1 cellular context compared by ENCODE assay signal in the genomic region with DNA sequence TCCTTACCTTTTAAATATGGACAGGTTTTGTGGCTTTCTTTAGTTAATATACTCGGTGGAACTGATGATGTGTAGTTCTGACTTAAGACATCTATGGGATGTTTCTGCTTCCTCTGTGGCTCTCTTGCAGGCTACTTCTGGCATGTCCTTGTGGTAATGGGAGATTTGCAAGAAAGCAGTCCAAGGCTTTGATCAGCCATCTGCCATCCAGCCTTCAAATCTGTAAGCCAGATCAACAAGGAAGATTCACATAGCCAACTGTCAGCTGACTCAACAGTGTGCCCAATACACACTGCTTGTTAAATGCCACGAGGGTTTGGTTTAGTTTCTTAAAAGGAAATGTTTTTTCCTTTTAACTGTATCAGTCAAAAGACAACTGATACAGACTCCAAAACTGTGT.
TF ChIP-seq lines count a peak whose summit lies in the region.

No MANE protein-coding gene starts in this region.

TF ChIP-seq in SK-N-SH, 30 proteins besides CTCF, POLR2A, EP300 and RAD21 (continued from another document):
- TF ChIP-seq, protein P1, sequence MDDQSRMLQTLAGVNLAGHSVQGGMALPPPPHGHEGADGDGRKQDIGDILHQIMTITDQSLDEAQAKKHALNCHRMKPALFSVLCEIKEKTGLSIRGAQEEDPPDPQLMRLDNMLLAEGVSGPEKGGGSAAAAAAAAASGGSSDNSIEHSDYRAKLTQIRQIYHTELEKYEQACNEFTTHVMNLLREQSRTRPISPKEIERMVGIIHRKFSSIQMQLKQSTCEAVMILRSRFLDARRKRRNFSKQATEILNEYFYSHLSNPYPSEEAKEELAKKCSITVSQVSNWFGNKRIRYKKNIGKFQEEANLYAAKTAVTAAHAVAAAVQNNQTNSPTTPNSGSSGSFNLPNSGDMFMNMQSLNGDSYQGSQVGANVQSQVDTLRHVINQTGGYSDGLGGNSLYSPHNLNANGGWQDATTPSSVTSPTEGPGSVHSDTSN (IDR thresholded peaks at IDR 0.05): no peak
- TF ChIP-seq RFX5 (IDR thresholded peaks at IDR 0.05; ENCODE audit: low read length) (no peak), POLR2AphosphoS5 (IDR thresholded peaks at IDR 0.05; ENCODE audit: low read depth, low read length) (no peak), RXRA (IDR thresholded peaks at IDR 0.05; ENCODE audit: borderline replicate concordance, low read depth) (no peak), NRF1 (IDR thresholded peaks at IDR 0.05; ENCODE audit: low read depth, low read length) (no peak), JUND (IDR thresholded peaks at IDR 0.05) (no peak), TEAD4 (IDR thresholded peaks at IDR 0.05; ENCODE audit: borderline replicate concordance, insufficient read depth) (no peak), EZH2phosphoT487 (IDR thresholded peaks at IDR 0.05; ENCODE audit: borderline replicate concordance, low read depth) (no peak), NFIC (IDR thresholded peaks at IDR 0.05; ENCODE audit: borderline replicate concordance) (no peak), CHD2 (IDR thresholded peaks at IDR 0.05; ENCODE audit: low read length, partially characterized antibody) (no peak), SIN3A (IDR thresholded peaks at IDR 0.05; ENCODE audit: borderline replicate concordance, low read depth, low read length) (no peak), MEF2A (IDR thresholded peaks at IDR 0.05; ENCODE audit: borderline replicate concordance, low read depth) (no peak)
- TF ChIP-seq, protein P2, sequence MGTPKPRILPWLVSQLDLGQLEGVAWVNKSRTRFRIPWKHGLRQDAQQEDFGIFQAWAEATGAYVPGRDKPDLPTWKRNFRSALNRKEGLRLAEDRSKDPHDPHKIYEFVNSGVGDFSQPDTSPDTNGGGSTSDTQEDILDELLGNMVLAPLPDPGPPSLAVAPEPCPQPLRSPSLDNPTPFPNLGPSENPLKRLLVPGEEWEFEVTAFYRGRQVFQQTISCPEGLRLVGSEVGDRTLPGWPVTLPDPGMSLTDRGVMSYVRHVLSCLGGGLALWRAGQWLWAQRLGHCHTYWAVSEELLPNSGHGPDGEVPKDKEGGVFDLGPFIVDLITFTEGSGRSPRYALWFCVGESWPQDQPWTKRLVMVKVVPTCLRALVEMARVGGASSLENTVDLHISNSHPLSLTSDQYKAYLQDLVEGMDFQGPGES (IDR thresholded peaks at IDR 0.05; ENCODE audit: low read depth, low read length): no peak
- TF ChIP-seq, protein P3, sequence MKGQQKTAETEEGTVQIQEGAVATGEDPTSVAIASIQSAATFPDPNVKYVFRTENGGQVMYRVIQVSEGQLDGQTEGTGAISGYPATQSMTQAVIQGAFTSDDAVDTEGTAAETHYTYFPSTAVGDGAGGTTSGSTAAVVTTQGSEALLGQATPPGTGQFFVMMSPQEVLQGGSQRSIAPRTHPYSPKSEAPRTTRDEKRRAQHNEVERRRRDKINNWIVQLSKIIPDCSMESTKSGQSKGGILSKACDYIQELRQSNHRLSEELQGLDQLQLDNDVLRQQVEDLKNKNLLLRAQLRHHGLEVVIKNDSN (IDR thresholded peaks at IDR 0.05; ENCODE audit: borderline replicate concordance, low read depth): no peak
- TF ChIP-seq, protein P4, sequence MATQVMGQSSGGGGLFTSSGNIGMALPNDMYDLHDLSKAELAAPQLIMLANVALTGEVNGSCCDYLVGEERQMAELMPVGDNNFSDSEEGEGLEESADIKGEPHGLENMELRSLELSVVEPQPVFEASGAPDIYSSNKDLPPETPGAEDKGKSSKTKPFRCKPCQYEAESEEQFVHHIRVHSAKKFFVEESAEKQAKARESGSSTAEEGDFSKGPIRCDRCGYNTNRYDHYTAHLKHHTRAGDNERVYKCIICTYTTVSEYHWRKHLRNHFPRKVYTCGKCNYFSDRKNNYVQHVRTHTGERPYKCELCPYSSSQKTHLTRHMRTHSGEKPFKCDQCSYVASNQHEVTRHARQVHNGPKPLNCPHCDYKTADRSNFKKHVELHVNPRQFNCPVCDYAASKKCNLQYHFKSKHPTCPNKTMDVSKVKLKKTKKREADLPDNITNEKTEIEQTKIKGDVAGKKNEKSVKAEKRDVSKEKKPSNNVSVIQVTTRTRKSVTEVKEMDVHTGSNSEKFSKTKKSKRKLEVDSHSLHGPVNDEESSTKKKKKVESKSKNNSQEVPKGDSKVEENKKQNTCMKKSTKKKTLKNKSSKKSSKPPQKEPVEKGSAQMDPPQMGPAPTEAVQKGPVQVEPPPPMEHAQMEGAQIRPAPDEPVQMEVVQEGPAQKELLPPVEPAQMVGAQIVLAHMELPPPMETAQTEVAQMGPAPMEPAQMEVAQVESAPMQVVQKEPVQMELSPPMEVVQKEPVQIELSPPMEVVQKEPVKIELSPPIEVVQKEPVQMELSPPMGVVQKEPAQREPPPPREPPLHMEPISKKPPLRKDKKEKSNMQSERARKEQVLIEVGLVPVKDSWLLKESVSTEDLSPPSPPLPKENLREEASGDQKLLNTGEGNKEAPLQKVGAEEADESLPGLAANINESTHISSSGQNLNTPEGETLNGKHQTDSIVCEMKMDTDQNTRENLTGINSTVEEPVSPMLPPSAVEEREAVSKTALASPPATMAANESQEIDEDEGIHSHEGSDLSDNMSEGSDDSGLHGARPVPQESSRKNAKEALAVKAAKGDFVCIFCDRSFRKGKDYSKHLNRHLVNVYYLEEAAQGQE (IDR thresholded peaks at IDR 0.05; ENCODE audit: low read depth, low read length): no peak
